In the genomic region with DNA sequence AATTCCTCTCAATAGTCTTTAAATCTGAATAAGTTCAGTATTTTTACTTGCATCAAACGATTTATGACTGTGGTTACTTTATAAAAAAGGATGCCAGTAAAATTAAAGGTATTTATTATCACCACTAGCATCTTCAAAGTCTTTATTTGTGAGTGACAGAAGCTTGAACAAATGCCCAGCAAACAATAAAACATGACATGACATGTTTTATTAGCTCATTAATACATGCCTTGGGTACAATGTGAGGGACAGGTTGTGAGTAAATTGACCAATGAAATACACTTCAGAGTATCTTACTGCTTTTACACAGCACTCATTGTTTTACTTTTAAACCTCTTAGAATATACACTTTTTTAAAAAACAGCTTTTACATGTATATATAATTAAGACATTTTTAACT, we compare ENCODE assay signal across 1 cellular context.
A peak's percentile ranks its signal among the peaks of the same experiment; 100 is the strongest.
TF ChIP-seq lines count a peak whose summit lies in the region.

No MANE protein-coding gene starts in this region.

TF ChIP-seq in K562, 482 proteins besides CTCF, POLR2A, EP300 and RAD21 (continued from another document):
- TF ChIP-seq, protein P1, sequence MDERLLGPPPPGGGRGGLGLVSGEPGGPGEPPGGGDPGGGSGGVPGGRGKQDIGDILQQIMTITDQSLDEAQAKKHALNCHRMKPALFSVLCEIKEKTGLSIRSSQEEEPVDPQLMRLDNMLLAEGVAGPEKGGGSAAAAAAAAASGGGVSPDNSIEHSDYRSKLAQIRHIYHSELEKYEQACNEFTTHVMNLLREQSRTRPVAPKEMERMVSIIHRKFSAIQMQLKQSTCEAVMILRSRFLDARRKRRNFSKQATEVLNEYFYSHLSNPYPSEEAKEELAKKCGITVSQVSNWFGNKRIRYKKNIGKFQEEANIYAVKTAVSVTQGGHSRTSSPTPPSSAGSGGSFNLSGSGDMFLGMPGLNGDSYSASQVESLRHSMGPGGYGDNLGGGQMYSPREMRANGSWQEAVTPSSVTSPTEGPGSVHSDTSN (CRISPR knock-in tag; IDR thresholded peaks at IDR 0.05; ENCODE audit: low read depth), result no peak
- TF ChIP-seq, protein P1 (tag; conservative IDR thresholded peaks at IDR 0.05; ENCODE audit: low read depth), result peak; percentile 37; the same call in 1 of the 2 replicates
